In the genomic region with DNA sequence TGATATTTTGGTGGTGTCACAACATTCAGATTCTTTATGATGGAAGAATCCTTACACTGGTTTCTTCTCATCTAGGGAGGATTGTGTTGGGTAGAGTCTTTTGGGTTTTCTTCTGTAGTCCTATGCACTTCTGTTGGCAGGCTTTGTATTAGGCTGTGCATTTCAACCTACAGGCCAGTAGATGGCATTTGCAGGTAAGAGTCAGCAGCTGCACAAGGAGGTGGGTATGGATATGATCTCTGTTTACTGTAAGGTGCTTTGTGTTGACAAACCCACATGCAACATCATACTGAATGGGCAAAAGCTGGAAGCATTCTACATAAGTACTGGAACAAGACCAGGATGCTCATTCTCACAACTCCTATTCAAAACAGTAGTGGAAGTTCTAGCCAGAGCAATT, we compare ENCODE assay signal across 10 cellular contexts.
DNase-seq lines count a peak whose midpoint lies in the region; ATAC-seq and TF ChIP-seq lines count a peak whose summit lies in the region.
"Had no signal": no experiment of that assay in that cellular context is flagged by ENCODE, and none has a peak within 500 bp of the region (broad histone marks: within the 10 kb centered on the region; RNA-seq: fewer than 3 reads in every experiment).

No MANE protein-coding gene starts in this region.

- CTCF ChIA-PET in PC-9 (lab: Charles Lee) = no interaction called here

- no peak overlapping the region for H2AFZ ChIP-seq in PC-9

- H3K4me2 ChIP-seq in PC-9 = no peak overlapping the region

- no peaks in the 10 kb centered on the region for H4K20me1 ChIP-seq in PC-9 (ENCODE audit: insufficient read depth)

- H3K4me1 ChIP-seq in PC-9 (replicated peaks; ENCODE audit: insufficient read depth) = peaks cover 7% of the 10 kb centered on the region
- H3K4me1 ChIP-seq: psoas muscle had no signal

- intact Hi-C loops in PC-9 (cut with micrococcal nuclease; ENCODE audit: unreplicated experiment) = loop anchor here (5.0 kb wide), 1 partner anchor 628 kb away; no protein-coding TSS in a partner anchor

- no peaks in the 10 kb centered on the region for H3K79me2 ChIP-seq in PC-9 (ENCODE audit: low read depth)

- POLR2A ChIA-PET in PC-9 (lab: Charles Lee; ENCODE audit: unreplicated experiment) = no interaction called here

- no peaks in the 10 kb centered on the region for H3F3A ChIP-seq in PC-9 (ENCODE audit: insufficient read depth, low read depth)

- no peaks in the 10 kb centered on the region for H3K9me2 ChIP-seq in PC-9 (ENCODE audit: insufficient read depth)

- no peak overlapping the region for H3K27ac ChIP-seq in PC-9
- H3K27ac ChIP-seq: psoas muscle had no signal

- DNase-seq in D341Med (ENCODE audit: low spot score) = peak; percentile 58
- DNase-seq in PC-9 = peak in 1 of 2 experiments; percentile 39
- peak; percentile 42 for DNase-seq in fibroblast of pulmonary artery (ENCODE audit: low read depth)
- DNase-seq in NCI-H446 treated with DMSO at 0.1 percent for 48 hours (lab: John Stamatoyannopoulos, UW) = no peak
- DNase-seq: IMR-90, psoas muscle had no signal

- H3K36me3 ChIP-seq in PC-9 (ENCODE audit: low read depth) = no peaks in the 10 kb centered on the region

- no TSS peak for BruUV-seq in PC-9 (replicated peaks; lab: Mats Ljungman, UMichigan)

- H3K27me3 ChIP-seq in PC-9 (ENCODE audit: insufficient read depth, low read depth) = no peaks in the 10 kb centered on the region

- TF ChIP-seq CTCF in PC-9 (conservative IDR thresholded peaks at IDR 0.05) = peak; percentile 71
- TF ChIP-seq CTCF in fibroblast of pulmonary artery (IDR thresholded peaks at IDR 0.05; ENCODE audit: low read length, missing control alignments) = peak; percentile 49

- H3K9me3 ChIP-seq in PC-9 (ENCODE audit: insufficient read depth, low read depth) = no peaks in the 10 kb centered on the region

- ATAC-seq in HG02938 (IDR thresholded peaks at IDR 0.05; ENCODE audit: unreplicated experiment) = peak; percentile 49
- ATAC-seq in HG03095 (IDR thresholded peaks at IDR 0.05; ENCODE audit: unreplicated experiment) = no peak
- ATAC-seq in GM19023 (IDR thresholded peaks at IDR 0.05; ENCODE audit: unreplicated experiment) = no peak
- ATAC-seq in HG03469 (IDR thresholded peaks at IDR 0.05; ENCODE audit: unreplicated experiment) = no peak
- ATAC-seq: psoas muscle had no signal

- H3K4me3 ChIP-seq in PC-9 (no peak overlapping the region), fibroblast of pulmonary artery (replicated peaks; ENCODE audit: low read depth, low read length) (no peak overlapping the region)
- H3K4me3 ChIP-seq: psoas muscle had no signal
